In genomic region chr17:81002409-81003361, GRCh38 we compare ENCODE assay signal across 9 cellular contexts. TPM values are rescaled to one million over a fixed set of nuclear protein-coding genes. Genes with fewer than 3 reads are reported as not detected.
A peak's percentile ranks its signal among the peaks of the same experiment; 100 is the strongest.
DNase-seq lines count a peak whose midpoint lies in the region; ATAC-seq, FAIRE-seq and TF ChIP-seq lines count a peak whose summit lies in the region.
"Had no signal": no experiment of that assay in that cellular context is flagged by ENCODE, and none has a peak within 500 bp of the region (broad histone marks: within the 10 kb centered on the region; RNA-seq: fewer than 3 reads in every experiment).

No MANE protein-coding gene starts in this region.

- no peak overlapping the region for H3K27ac Mint-ChIP-seq in activated CD4-positive, alpha-beta memory T cell treated with anti-CD3 and anti-CD28 coated beads for 36 hours
- H3K27ac Mint-ChIP-seq in stimulated activated memory B cell treated with anti-CD40 and anti-IgM and Interleukin-4, amounts not matched to agents 10 μg/mL and 1 μg/mL and 100 μg/mL, for 72 hours: no peak overlapping the region

- POLR2A ChIA-PET in activated CD4-positive, alpha-beta memory T cell treated with anti-CD3 and anti-CD28 coated beads for 36 hours (lab: Charles Lee): no interaction called here

- H3K36me3 ChIP-seq in MG63: peaks cover 8% of the 10 kb centered on the region
- H3K36me3 ChIP-seq in kidney (ENCODE audit: control insufficient read depth in 1 of 2, insufficient read depth in 2 of 2, low read length in 2 of 2): peaks cover 0 to 9% of the 10 kb centered on the region in 2 donors

- H3K9me3 Mint-ChIP-seq in activated CD4-positive, alpha-beta memory T cell treated with anti-CD3 and anti-CD28 coated beads for 36 hours: no peaks in the 10 kb centered on the region
- no peaks in the 10 kb centered on the region for H3K9me3 Mint-ChIP-seq in stimulated activated memory B cell treated with anti-CD40 and anti-IgM and Interleukin-4, amounts not matched to agents 10 μg/mL and 1 μg/mL and 100 μg/mL, for 72 hours

- H3K27ac ChIP-seq in kidney (ENCODE audit: low read depth in 2 of 2, low read length in 2 of 2): no peak overlapping the region

- DNase-seq in DMS153 treated with DMSO at 0.1 percent for 48 hours (lab: John Stamatoyannopoulos, UW; ENCODE audit: unreplicated experiment) (peak; percentile 73), MG63 (peak; percentile 74), kidney (peak; percentile 84)
- DNase-seq in activated CD4-positive, alpha-beta memory T cell treated with anti-CD3 and anti-CD28 coated beads for 36 hours: peak; percentile 22
- DNase-seq in activated CD8-positive, alpha-beta memory T cell treated with anti-CD3 and anti-CD28 coated beads, Interleukin-2, amount 50 U/mL, for 4 hours: no peak

- no peak overlapping the region for H3K9ac ChIP-seq in kidney (ENCODE audit: low read length in 2 of 2)

- H3K4me1 ChIP-seq in kidney (ENCODE audit: control insufficient read depth in 1 of 2, insufficient read depth in 1 of 2, low read depth in 1 of 2, low read length in 2 of 2): peaks cover 4 to 10% of the 10 kb centered on the region in 2 donors

- no peak for FAIRE-seq in kidney (lab: Jason Lieb, UNC)

- TF ChIP-seq CTCF in kidney (IDR thresholded peaks at IDR 0.05; ENCODE audit: borderline replicate concordance, extremely low read depth, insufficient read depth): no peak

- H3K27me3 ChIP-seq in MG63: peaks cover 39% of the 10 kb centered on the region

- peaks cover 11% of the 10 kb centered on the region for H3K4me1 Mint-ChIP-seq in activated CD4-positive, alpha-beta memory T cell treated with anti-CD3 and anti-CD28 coated beads for 36 hours (ENCODE audit: low read depth)
- peaks cover 13% of the 10 kb centered on the region for H3K4me1 Mint-ChIP-seq in stimulated activated memory B cell treated with anti-CD40 and anti-IgM and Interleukin-4, amounts not matched to agents 10 μg/mL and 1 μg/mL and 100 μg/mL, for 72 hours

- intact Hi-C loops in activated CD4-positive, alpha-beta memory T cell treated with anti-CD3 and anti-CD28 coated beads for 36 hours (cut with micrococcal nuclease): no loop called here
- intact Hi-C loops in kidney (cut with DNase I): no loop called here

- peaks cover 24% of the 10 kb centered on the region for H3K27me3 Mint-ChIP-seq in activated CD4-positive, alpha-beta memory T cell treated with anti-CD3 and anti-CD28 coated beads for 36 hours
- peaks cover 39% of the 10 kb centered on the region for H3K27me3 Mint-ChIP-seq in stimulated activated memory B cell treated with anti-CD40 and anti-IgM and Interleukin-4, amounts not matched to agents 10 μg/mL and 1 μg/mL and 100 μg/mL, for 72 hours

- CTCF ChIA-PET in activated CD4-positive, alpha-beta memory T cell treated with anti-CD3 and anti-CD28 coated beads for 36 hours (lab: Charles Lee): no interaction called here

- no peak for ATAC-seq in stimulated activated memory B cell treated with anti-CD40 and anti-IgM and Interleukin-4, amounts not matched to agents 10 μg/mL and 1 μg/mL and 100 μg/mL, for 72 hours
- ATAC-seq in GM19452 (IDR thresholded peaks at IDR 0.05; ENCODE audit: unreplicated experiment) (no peak), GM21515 (IDR thresholded peaks at IDR 0.05; ENCODE audit: unreplicated experiment) (no peak)

- H3K4me3 Mint-ChIP-seq in activated CD4-positive, alpha-beta memory T cell treated with anti-CD3 and anti-CD28 coated beads for 36 hours: no peak overlapping the region
- H3K4me3 Mint-ChIP-seq in stimulated activated memory B cell treated with anti-CD40 and anti-IgM and Interleukin-4, amounts not matched to agents 10 μg/mL and 1 μg/mL and 100 μg/mL, for 72 hours: no peak overlapping the region

- H3K36me3 Mint-ChIP-seq in activated CD4-positive, alpha-beta memory T cell treated with anti-CD3 and anti-CD28 coated beads for 36 hours: peaks cover 8% of the 10 kb centered on the region
- H3K36me3 Mint-ChIP-seq in stimulated activated memory B cell treated with anti-CD40 and anti-IgM and Interleukin-4, amounts not matched to agents 10 μg/mL and 1 μg/mL and 100 μg/mL, for 72 hours: peaks cover 20% of the 10 kb centered on the region

- H3K9me3 ChIP-seq in MG63: no peaks in the 10 kb centered on the region
- no peaks in the 10 kb centered on the region for H3K9me3 ChIP-seq in kidney (ENCODE audit: control insufficient read depth in 1 of 2, low read length in 2 of 2)
- H3K9me3 ChIP-seq: HAP-1 had no signal

- no peak overlapping the region for H3K4me3 ChIP-seq in MG63
- no peak overlapping the region for H3K4me3 ChIP-seq in kidney (ENCODE audit: low read length in 2 of 2)

RNA-seq across cellular contexts. Expression of gene CHMP6, which starts 11.0 kb away (rescaled TPM):
- 65.4 and 74.3 TPM in 2 replicates for total RNA-seq in MG63 (2014; rRNA removed; shearing (Covaris generic); ENCODE audit: low replicate concordance)
- total RNA-seq in activated CD4-positive, alpha-beta memory T cell treated with anti-CD3 and anti-CD28 coated beads for 36 hours: 10 to 100 TPM; 17.1 to 17.3 TPM
- 28.0 TPM for total RNA-seq in kidney
- 34.1 TPM for polyA plus RNA-seq in kidney (ENCODE audit: insufficient read depth, low read depth, low replicate concordance)

RNA-seq across cellular contexts. Expression of gene BAIAP2, which starts 32.3 kb away (rescaled TPM):
- total RNA-seq in MG63 (2014; rRNA removed; shearing (Covaris generic); ENCODE audit: low replicate concordance): 34.4 and 43.9 TPM in 2 replicates
- total RNA-seq in activated CD4-positive, alpha-beta memory T cell treated with anti-CD3 and anti-CD28 coated beads for 36 hours: 1 to 10 TPM; 3.3 to 3.6 TPM
- 45.8 TPM for total RNA-seq in kidney
- polyA plus RNA-seq in kidney (ENCODE audit: insufficient read depth, low read depth, low replicate concordance): 44.5 TPM
